29 cellular contexts compared by ENCODE assay signal in genomic region chr22:36131907-36132306, GRCh38. TPM values are rescaled to one million over a fixed set of nuclear protein-coding genes. Genes with fewer than 3 reads are reported as not detected.
"Had no signal": no experiment of that assay in that cellular context is flagged by ENCODE, and none has a peak within 500 bp of the region (broad histone marks: within the 10 kb centered on the region; RNA-seq: fewer than 3 reads in every experiment).

No MANE protein-coding gene starts in this region.

- H3K27ac ChIP-seq: left lung, pancreas, prostate gland, skin epidermis, suprapubic skin, thoracic aorta, tibial artery, upper lobe of right lung had no signal

- ATAC-seq: left colon, left lung, pancreas, right cardiac atrium, sciatic nerve, upper lobe of right lung had no signal

- H3K9me3 Mint-ChIP-seq: mesothelial cell of epicardium; naive B cell; nephron; neural crest cell; stimulated activated naive CD8-positive, alpha-beta T cell treated with anti-CD3 and anti-CD28 coated beads, Interleukin-15, Interleukin-2, amounts not matched to agents 100 ng/mL and 50 ng/mL, for 24 hours had no signal

- H3K4me1 ChIP-seq: pancreas, prostate gland, tibial artery had no signal

- H3K4me3 Mint-ChIP-seq: mesothelial cell of epicardium; naive B cell; nephron; neural crest cell; stimulated activated naive CD8-positive, alpha-beta T cell treated with anti-CD3 and anti-CD28 coated beads, Interleukin-15, Interleukin-2, amounts not matched to agents 100 ng/mL and 50 ng/mL, for 24 hours had no signal

- FAIRE-seq: keratinocyte, pancreas, urothelium cell line had no signal

- H3K4me3 ChIP-seq: left lung, lung, pancreas, prostate gland, skin epidermis, suprapubic skin, thoracic aorta, tibial artery, upper lobe of right lung had no signal

- H3K27ac Mint-ChIP-seq: mesothelial cell of epicardium; naive B cell; nephron; stimulated activated naive CD8-positive, alpha-beta T cell treated with anti-CD3 and anti-CD28 coated beads, Interleukin-15, Interleukin-2, amounts not matched to agents 100 ng/mL and 50 ng/mL, for 24 hours had no signal

- DNase-seq: head of caudate nucleus; hippocampal formation; left colon; left lung; mesendoderm; naive B cell; pancreas; retina; right cardiac atrium; stimulated activated CD4-positive, alpha-beta T cell treated with anti-CD3 and anti-CD28 coated beads, Interleukin-12 subunit alpha, Interleukin-12 subunit beta, amount 100 ng/mL, for 4 hours; stimulated activated CD4-positive, alpha-beta T cell treated with anti-CD3 and anti-CD28 coated beads, Interleukin-15, amount 100 ng/mL, for 24 hours; stimulated activated CD4-positive, alpha-beta T cell treated with anti-CD3 and anti-CD28 coated beads, Interleukin-2, amount 100 ng/mL, for 24 hours; stimulated activated CD4-positive, alpha-beta T cell treated with anti-CD3 and anti-CD28 coated beads, Interleukin-4, amount 100 ng/mL, for 1 hour; stimulated activated naive CD4-positive, alpha-beta T cell; tibial artery; trophoblast cell; upper lobe of right lung had no signal

- H3K27me3 Mint-ChIP-seq: stimulated activated naive CD8-positive, alpha-beta T cell treated with anti-CD3 and anti-CD28 coated beads, Interleukin-15, Interleukin-2, amounts not matched to agents 100 ng/mL and 50 ng/mL, for 24 hours had no signal

- H3K36me3 ChIP-seq: left lung, pancreas, prostate gland, suprapubic skin, thoracic aorta, tibial artery, upper lobe of right lung had no signal

- H3K4me1 Mint-ChIP-seq: mesothelial cell of epicardium, neural crest cell had no signal

- H3K9me3 ChIP-seq: left lung, pancreas, prostate gland, suprapubic skin, thoracic aorta, tibial artery, upper lobe of right lung had no signal

- H3K27me3 ChIP-seq: left lung, pancreas, suprapubic skin, upper lobe of right lung had no signal

- H3K36me3 Mint-ChIP-seq: mesothelial cell of epicardium, naive B cell had no signal

RNA-seq across cellular contexts. Expression of gene APOL3, which starts 28.6 kb away (rescaled TPM):
- total RNA-seq: neural crest cell had no signal
